21 cellular contexts compared by ENCODE assay signal in the genomic region with DNA sequence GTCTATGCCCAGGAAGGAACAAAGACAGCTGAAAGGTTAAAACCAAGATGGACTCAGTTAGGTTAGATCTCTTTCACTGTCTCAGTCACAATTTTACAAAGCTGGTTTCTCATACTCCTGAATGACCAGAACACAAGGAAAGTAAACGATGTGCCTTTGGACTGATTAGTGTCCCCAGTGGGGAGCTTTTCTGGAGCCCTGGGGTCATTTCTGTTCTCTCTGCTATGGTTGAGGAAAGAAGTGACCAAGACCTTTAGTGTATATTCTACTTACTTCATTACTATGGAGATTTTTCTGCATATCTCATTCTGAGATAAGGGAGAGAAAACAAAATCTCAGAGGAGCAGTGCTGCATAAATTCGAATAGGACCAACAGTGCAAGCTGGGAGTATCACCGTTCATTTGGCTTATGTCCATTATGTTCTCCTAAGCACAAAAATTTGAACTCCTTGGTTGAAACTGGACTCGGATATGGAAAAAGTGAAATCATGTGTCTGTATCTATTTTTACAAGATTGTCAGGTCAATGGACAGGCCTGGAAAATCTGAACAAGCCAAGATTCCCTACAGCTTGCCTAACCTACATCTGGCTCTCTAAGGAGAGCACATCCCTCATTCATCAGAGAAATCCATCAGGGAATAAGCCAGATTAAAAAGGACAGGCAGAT. TPM values are rescaled to one million over a fixed set of nuclear protein-coding genes. Genes with fewer than 3 reads are reported as not detected.
DNase-seq lines count a peak whose midpoint lies in the region; ATAC-seq, FAIRE-seq and TF ChIP-seq lines count a peak whose summit lies in the region.
"Had no signal": no experiment of that assay in that cellular context is flagged by ENCODE, and none has a peak within 500 bp of the region (broad histone marks: within the 10 kb centered on the region; RNA-seq: fewer than 3 reads in every experiment).

No MANE protein-coding gene starts in this region.

- H3K4me3 ChIP-seq in coronary artery (no peak overlapping the region), fibroblast of the aortic adventitia (ENCODE audit: low read depth, low read length) (no peak overlapping the region), right atrium auricular region (no peak overlapping the region), uterus (no peak overlapping the region), pancreas (no peak overlapping the region)
- H3K4me3 ChIP-seq: HAP-1, PC-9, SJSA1 had no signal

- H3K4me1 ChIP-seq in right atrium auricular region (peaks cover 0 to 17% of the 10 kb centered on the region in 2 donors), uterus (peaks cover 0 to under 1% of the 10 kb centered on the region in 2 donors), pancreas (no peaks in the 10 kb centered on the region)
- H3K4me1 ChIP-seq: HAP-1, SJSA1 had no signal

- H3K27ac ChIP-seq in coronary artery (peak overlapping the region; percentile 49 to 73), right atrium auricular region (peak overlapping the region; percentile 7 to 33), uterus (peak overlapping the region; percentile 31 to 75), pancreas (no peak overlapping the region)
- H3K27ac ChIP-seq: PC-9, RWPE1, SJSA1 had no signal

- DNase-seq in coronary artery (ENCODE audit: low spot score) (no peak), fibroblast of the aortic adventitia (ENCODE audit: low read depth) (peak; percentile 27), right atrium auricular region (ENCODE audit: low spot score) (no peak), uterus (no peak), KBM-7 (no peak), pancreas (no peak), germinal center (ENCODE audit: low spot score) (no peak)
- DNase-seq: ACHN; C1 segment of cervical spinal cord; CD8-positive, alpha-beta memory T cell; MM.1S; NCI-H1092; NCI-H1436 treated with DMSO at 0.1 percent for 48 hours; NCI-H2029; NCI-H345; NCI-H524 treated with DMSO at 0.1 percent for 48 hours; PC-9 had no signal

- H3K9me3 ChIP-seq in right atrium auricular region (no peaks in the 10 kb centered on the region), uterus (no peaks in the 10 kb centered on the region), pancreas (no peaks in the 10 kb centered on the region)
- H3K9me3 ChIP-seq: HAP-1, SJSA1 had no signal

- H3K36me3 ChIP-seq in right atrium auricular region (no peaks in the 10 kb centered on the region), uterus (no peaks in the 10 kb centered on the region), pancreas (no peaks in the 10 kb centered on the region)
- H3K36me3 ChIP-seq: HAP-1, SJSA1 had no signal

- TF ChIP-seq CTCF in coronary artery (IDR thresholded peaks at IDR 0.05) (no peak), fibroblast of the aortic adventitia (IDR thresholded peaks at IDR 0.05; ENCODE audit: insufficient read depth, low read length) (no peak), right atrium auricular region (IDR thresholded peaks at IDR 0.05) (no peak), uterus (IDR thresholded peaks at IDR 0.05) (no peak), pancreas (IDR thresholded peaks at IDR 0.05) (no peak)

- in situ Hi-C loops in KBM-7 (cut with MboI; ENCODE audit: low pct_unique_long_range_greater_than_20kb, low sequenced_read_pairs), result no loop called here

- TF ChIP-seq POLR2A in uterus (IDR thresholded peaks at IDR 0.05), result no peak

- FAIRE-seq in pancreas (lab: Jason Lieb, UNC), result no peak
- FAIRE-seq: D721Med had no signal

- no peak for ATAC-seq in pancreas

- 47 to 48% methylated on average over 4 of the region's 4 CpGs for WGBS in pancreas, 2 donors

- intact Hi-C loops in uterus (cut with DNase I; ENCODE audit: low total_unique reads) (no loop called here), pancreas (cut with DNase I) (no loop called here)

- H3K27me3 ChIP-seq in right atrium auricular region (no peaks in the 10 kb centered on the region), uterus (no peaks in the 10 kb centered on the region), pancreas (no peaks in the 10 kb centered on the region)
- H3K27me3 ChIP-seq: SJSA1 had no signal

RNA-seq across cellular contexts. Expression of gene ENPP1, which starts 34.4 kb away (rescaled TPM):
- total RNA-seq in fibroblast of the aortic adventitia (ENCODE audit: low replicate concordance) (5.6 and 7.4 TPM in 2 replicates), right atrium auricular region (1 to 10 TPM; 3.4 to 5.5 TPM), uterus (100 to 1,000 TPM in 1 of 4 donors, 10 to 100 TPM in 3; 26.5 to 128 (median 54.3) TPM), pancreas (10 to 100 TPM; 16.5 to 46.6 (median 23.0) TPM)
- 1 to 10 TPM; 4.8 to 5.6 TPM for polyA plus RNA-seq in pancreas

Comparison
In these comparisons a context has a peak if more than half of its experiments do, and no peak if none do; other contexts are left out.
1. H3K27ac ChIP-seq: peak in coronary artery (2 of 2), right atrium auricular region (2 of 2) and uterus (2 of 2); none in pancreas (0 of 4).